12 cellular contexts compared by ENCODE assay signal in genomic region chr14:89283327-89284060, GRCh38.
DNase-seq lines count a peak whose midpoint lies in the region; ATAC-seq lines count a peak whose summit lies in the region.
"Had no signal": no experiment of that assay in that cellular context is flagged by ENCODE, and none has a peak within 500 bp of the region (broad histone marks: within the 10 kb centered on the region; RNA-seq: fewer than 3 reads in every experiment).

No MANE protein-coding gene starts in this region.

- H3K9me3 Mint-ChIP-seq in activated CD4-positive, alpha-beta T cell treated with anti-CD3 and anti-CD28 coated beads, Interleukin-2, amount 10 ng/mL, durations not matched to agents 24 days and 14 days = peaks cover 4% of the 10 kb centered on the region
- no peaks in the 10 kb centered on the region for H3K9me3 Mint-ChIP-seq in activated CD8-positive, alpha-beta T cell treated with anti-CD3 and anti-CD28 coated beads, Interleukin-2, amount 10 ng/mL, durations not matched to agents 7 days and 5 days (ENCODE audit: insufficient read depth)
- H3K9me3 Mint-ChIP-seq: nephron had no signal

- ATAC-seq in HG02840 (IDR thresholded peaks at IDR 0.05; ENCODE audit: low FRiP score, unreplicated experiment) = peak; percentile 55
- peak; percentile 85 for ATAC-seq in activated CD8-positive, alpha-beta T cell treated with anti-CD3 and anti-CD28 coated beads, Interleukin-2, amount 10 ng/mL, durations not matched to agents 7 days and 5 days

- H3K36me3 Mint-ChIP-seq in activated CD4-positive, alpha-beta T cell treated with anti-CD3 and anti-CD28 coated beads, Interleukin-2, amount 10 ng/mL, durations not matched to agents 24 days and 14 days (ENCODE audit: low read depth) = peaks cover 48% of the 10 kb centered on the region
- peaks cover 27% of the 10 kb centered on the region for H3K36me3 Mint-ChIP-seq in activated CD8-positive, alpha-beta T cell treated with anti-CD3 and anti-CD28 coated beads, Interleukin-2, amount 10 ng/mL, durations not matched to agents 7 days and 5 days (ENCODE audit: low read depth)

- peaks cover 59% of the 10 kb centered on the region for H3K4me1 Mint-ChIP-seq in activated CD4-positive, alpha-beta T cell treated with anti-CD3 and anti-CD28 coated beads, Interleukin-2, amount 10 ng/mL, durations not matched to agents 24 days and 14 days
- H3K4me1 Mint-ChIP-seq in activated CD8-positive, alpha-beta T cell treated with anti-CD3 and anti-CD28 coated beads, Interleukin-2, amount 10 ng/mL, durations not matched to agents 7 days and 5 days (ENCODE audit: low read depth) = peaks cover 56% of the 10 kb centered on the region

- peak overlapping the region; percentile 57 for H3K27ac Mint-ChIP-seq in activated CD4-positive, alpha-beta T cell treated with anti-CD3 and anti-CD28 coated beads, Interleukin-2, amount 10 ng/mL, durations not matched to agents 24 days and 14 days
- peak overlapping the region; percentile 33 for H3K27ac Mint-ChIP-seq in activated CD8-positive, alpha-beta T cell treated with anti-CD3 and anti-CD28 coated beads, Interleukin-2, amount 10 ng/mL, durations not matched to agents 7 days and 5 days
- H3K27ac Mint-ChIP-seq: nephron had no signal

- POLR2A ChIA-PET in activated CD8-positive, alpha-beta T cell treated with anti-CD3 and anti-CD28 coated beads, Interleukin-2, amount 10 ng/mL, durations not matched to agents 7 days and 5 days (lab: Charles Lee) = no interaction called here

- DNase-seq in activated CD4-positive, alpha-beta T cell treated with anti-CD3 and anti-CD28 coated beads, Interleukin-2, amount 10 ng/mL, durations not matched to agents 24 days and 14 days = peak; percentile 69
- no peak for DNase-seq in activated CD4-positive, alpha-beta T cell treated with anti-CD3 and anti-CD28 coated beads, Interleukin-2, amount 50 U/mL, for 1 hour
- peak; percentile 56 for DNase-seq in activated CD8-positive, alpha-beta T cell treated with anti-CD3 and anti-CD28 coated beads, Interleukin-2, amount 10 ng/mL, durations not matched to agents 7 days and 5 days
- peak; percentile 15 for DNase-seq in stimulated activated CD8-positive, alpha-beta memory T cell treated with anti-CD3 and anti-CD28 coated beads, Interleukin-7, amount 100 ng/mL, for 24 hours (ENCODE audit: low read depth)
- DNase-seq in SKM-1 treated with dmso at 0.1 percent for 144 hours (lab: John Stamatoyannopoulos, UW; ENCODE audit: unreplicated experiment) (no peak), NCI-H1092 (lab: John Stamatoyannopoulos, UW) (no peak), GM03348 (ENCODE audit: low spot score) (no peak)
- DNase-seq: hypothalamus, NCI-H526 treated with DMSO at 0.1 percent for 48 hours, WERI-Rb-1 had no signal

- CTCF ChIA-PET in activated CD8-positive, alpha-beta T cell treated with anti-CD3 and anti-CD28 coated beads, Interleukin-2, amount 10 ng/mL, durations not matched to agents 7 days and 5 days (lab: Charles Lee) = interaction anchor here (0.9 to 1.2 kb wide), 2 partner anchors 107 to 133 kb away, joined by 3 to 4 read pairs; no protein-coding TSS in a partner anchor

- H3K4me3 Mint-ChIP-seq in activated CD4-positive, alpha-beta T cell treated with anti-CD3 and anti-CD28 coated beads, Interleukin-2, amount 10 ng/mL, durations not matched to agents 24 days and 14 days = peak overlapping the region; percentile 37
- no peak overlapping the region for H3K4me3 Mint-ChIP-seq in activated CD8-positive, alpha-beta T cell treated with anti-CD3 and anti-CD28 coated beads, Interleukin-2, amount 10 ng/mL, durations not matched to agents 7 days and 5 days
- H3K4me3 Mint-ChIP-seq: nephron had no signal

- intact Hi-C loops in activated CD4-positive, alpha-beta T cell treated with anti-CD3 and anti-CD28 coated beads, Interleukin-2, amount 10 ng/mL, durations not matched to agents 24 days and 14 days (cut with micrococcal nuclease) = no loop called here

- no peaks in the 10 kb centered on the region for H3K27me3 Mint-ChIP-seq in activated CD4-positive, alpha-beta T cell treated with anti-CD3 and anti-CD28 coated beads, Interleukin-2, amount 10 ng/mL, durations not matched to agents 24 days and 14 days
- H3K27me3 Mint-ChIP-seq in activated CD8-positive, alpha-beta T cell treated with anti-CD3 and anti-CD28 coated beads, Interleukin-2, amount 10 ng/mL, durations not matched to agents 7 days and 5 days (ENCODE audit: low read depth) = no peaks in the 10 kb centered on the region

Comparison
In these comparisons a context has a peak if more than half of its experiments do, and no peak if none do; other contexts are left out.
1. DNase-seq: peak in activated CD4-positive, alpha-beta T cell treated with anti-CD3 and anti-CD28 coated beads, Interleukin-2, amount 10 ng/mL, durations not matched to agents 24 days and 14 days (single experiment), activated CD8-positive, alpha-beta T cell treated with anti-CD3 and anti-CD28 coated beads, Interleukin-2, amount 10 ng/mL, durations not matched to agents 7 days and 5 days (single experiment) and stimulated activated CD8-positive, alpha-beta memory T cell treated with anti-CD3 and anti-CD28 coated beads, Interleukin-7, amount 100 ng/mL, for 24 hours (single experiment); none in activated CD4-positive, alpha-beta T cell treated with anti-CD3 and anti-CD28 coated beads, Interleukin-2, amount 50 U/mL, for 1 hour (single experiment), SKM-1 treated with dmso at 0.1 percent for 144 hours (single experiment), NCI-H1092 (single experiment) and GM03348 (single experiment).